Comparison of ENCODE assay signal across 22 cellular contexts in genomic region chr16:19843371-19843770, GRCh38. TPM values are rescaled to one million over a fixed set of nuclear protein-coding genes. Genes with fewer than 3 reads are reported as not detected.
A peak's percentile ranks its signal among the peaks of the same experiment; 100 is the strongest.
DNase-seq lines count a peak whose midpoint lies in the region; ATAC-seq and TF ChIP-seq lines count a peak whose summit lies in the region.
"Had no signal": no experiment of that assay in that cellular context is flagged by ENCODE, and none has a peak within 500 bp of the region (broad histone marks: within the 10 kb centered on the region; RNA-seq: fewer than 3 reads in every experiment).

No MANE protein-coding gene starts in this region.

- no peaks in the 10 kb centered on the region for H3K4me1 Mint-ChIP-seq in CD8-positive, alpha-beta memory T cell
- H3K4me1 Mint-ChIP-seq in activated CD4-positive, alpha-beta memory T cell treated with anti-CD3 and anti-CD28 coated beads, Interleukin-2, amount 10 ng/mL, durations not matched to agents 7 days and 5 days = no peaks in the 10 kb centered on the region
- no peaks in the 10 kb centered on the region for H3K4me1 Mint-ChIP-seq in activated CD4-positive, alpha-beta T cell treated with anti-CD3 and anti-CD28 coated beads for 36 hours
- H3K4me1 Mint-ChIP-seq: activated naive CD8-positive, alpha-beta T cell treated with anti-CD3 and anti-CD28 coated beads, Interleukin-2, amount 50 U/mL, for 24 hours; central memory CD8-positive, alpha-beta T cell; stimulated activated naive CD8-positive, alpha-beta T cell treated with anti-CD3 and anti-CD28 coated beads, Interleukin-15, amount 100 ng/mL, for 72 hours had no signal

- CTCF ChIA-PET in CD8-positive, alpha-beta memory T cell (lab: Charles Lee) = no interaction called here
- CTCF ChIA-PET in activated CD4-positive, alpha-beta memory T cell treated with anti-CD3 and anti-CD28 coated beads, Interleukin-2, amount 10 ng/mL, durations not matched to agents 7 days and 5 days (lab: Charles Lee) = no interaction called here
- CTCF ChIA-PET in activated CD4-positive, alpha-beta T cell treated with anti-CD3 and anti-CD28 coated beads for 36 hours (lab: Charles Lee) = no interaction called here

- no peaks in the 10 kb centered on the region for H3K4me1 ChIP-seq in CD8-positive, alpha-beta memory T cell (ENCODE audit: insufficient read depth, low read length)

- POLR2A ChIA-PET in CD8-positive, alpha-beta memory T cell (lab: Charles Lee) = no interaction called here
- POLR2A ChIA-PET in activated CD4-positive, alpha-beta memory T cell treated with anti-CD3 and anti-CD28 coated beads, Interleukin-2, amount 10 ng/mL, durations not matched to agents 7 days and 5 days (lab: Charles Lee) = no interaction called here
- POLR2A ChIA-PET in activated CD4-positive, alpha-beta T cell treated with anti-CD3 and anti-CD28 coated beads for 36 hours (lab: Charles Lee) = no interaction called here

- no peaks in the 10 kb centered on the region for H3K9me3 ChIP-seq in CD8-positive, alpha-beta memory T cell (ENCODE audit: low read length)
- H3K9me3 ChIP-seq: A549, BLaER1, neutrophil, SK-N-SH had no signal

- H3K27me3 ChIP-seq in CD8-positive, alpha-beta memory T cell (ENCODE audit: insufficient read depth, low read length, poor library complexity, severe bottlenecking) = no peaks in the 10 kb centered on the region
- H3K27me3 ChIP-seq: BLaER1, neutrophil had no signal

- H3K9me3 Mint-ChIP-seq in CD8-positive, alpha-beta memory T cell = no peaks in the 10 kb centered on the region
- H3K9me3 Mint-ChIP-seq in activated CD4-positive, alpha-beta memory T cell treated with anti-CD3 and anti-CD28 coated beads, Interleukin-2, amount 10 ng/mL, durations not matched to agents 7 days and 5 days = no peaks in the 10 kb centered on the region
- H3K9me3 Mint-ChIP-seq in activated CD4-positive, alpha-beta T cell treated with anti-CD3 and anti-CD28 coated beads for 36 hours (ENCODE audit: low read depth) = no peaks in the 10 kb centered on the region
- H3K9me3 Mint-ChIP-seq: activated naive CD8-positive, alpha-beta T cell treated with anti-CD3 and anti-CD28 coated beads, Interleukin-2, amount 50 U/mL, for 24 hours; central memory CD8-positive, alpha-beta T cell; stimulated activated naive CD8-positive, alpha-beta T cell treated with anti-CD3 and anti-CD28 coated beads, Interleukin-15, amount 100 ng/mL, for 72 hours; type B pancreatic cell had no signal

- ATAC-seq in GM18858 (IDR thresholded peaks at IDR 0.05; ENCODE audit: unreplicated experiment) = no peak
- ATAC-seq in activated CD4-positive, alpha-beta T cell treated with anti-CD3 and anti-CD28 coated beads for 36 hours = no peak
- ATAC-seq: A549; activated naive CD8-positive, alpha-beta T cell treated with anti-CD3 and anti-CD28 coated beads, Interleukin-2, amount 50 U/mL, for 24 hours; HepG2; left cardiac atrium; stimulated activated naive CD8-positive, alpha-beta T cell treated with anti-CD3 and anti-CD28 coated beads, Interleukin-15, amount 100 ng/mL, for 72 hours had no signal

- DNase-seq in CD8-positive, alpha-beta memory T cell = no peak
- DNase-seq in NCI-H82 (lab: John Stamatoyannopoulos, UW) (peak; percentile 49), astrocyte of the spinal cord (ENCODE audit: low read depth, low spot score) (peak; percentile 15), kidney glomerular epithelial cell (lab: John Stamatoyannopoulos, UW) (peak; percentile 10), substantia nigra (lab: John Stamatoyannopoulos, UW) (no peak)
- DNase-seq in activated CD4-positive, alpha-beta memory T cell treated with anti-CD3 and anti-CD28 coated beads, Interleukin-2, amount 10 ng/mL, durations not matched to agents 7 days and 5 days = no peak
- no peak for DNase-seq in activated CD4-positive, alpha-beta T cell treated with anti-CD3 and anti-CD28 coated beads for 36 hours
- DNase-seq: activated CD4-positive, alpha-beta T cell treated with anti-CD3 and anti-CD28 coated beads for 48 hours; activated naive CD8-positive, alpha-beta T cell treated with anti-CD3 and anti-CD28 coated beads, Interleukin-2, amount 50 U/mL, for 24 hours; GOT3; left cardiac atrium; NCI-H2029; NCI-H524 treated with DMSO at 0.1 percent for 48 hours; SK-N-SH; stimulated activated naive CD8-positive, alpha-beta T cell treated with anti-CD3 and anti-CD28 coated beads, Interleukin-15, amount 100 ng/mL, for 72 hours had no signal

- intact Hi-C loops in activated CD4-positive, alpha-beta T cell treated with anti-CD3 and anti-CD28 coated beads for 36 hours (cut with DNase I, micrococcal nuclease) = no loop called here

- no peaks in the 10 kb centered on the region for H3K36me3 ChIP-seq in CD8-positive, alpha-beta memory T cell (ENCODE audit: insufficient read depth, low read length)
- H3K36me3 ChIP-seq: BLaER1, neutrophil had no signal

- H3K36me3 Mint-ChIP-seq in CD8-positive, alpha-beta memory T cell = no peaks in the 10 kb centered on the region
- H3K36me3 Mint-ChIP-seq in activated CD4-positive, alpha-beta memory T cell treated with anti-CD3 and anti-CD28 coated beads, Interleukin-2, amount 10 ng/mL, durations not matched to agents 7 days and 5 days (ENCODE audit: low read depth) = no peaks in the 10 kb centered on the region
- no peaks in the 10 kb centered on the region for H3K36me3 Mint-ChIP-seq in activated CD4-positive, alpha-beta T cell treated with anti-CD3 and anti-CD28 coated beads for 36 hours (ENCODE audit: low read depth)

- peak overlapping the region; percentile 27 for H3K27ac ChIP-seq in CD8-positive, alpha-beta memory T cell (ENCODE audit: low read depth, low read length)
- H3K27ac ChIP-seq in substantia nigra (ENCODE audit: low read depth, low read length, poor library complexity, severe bottlenecking) = no peak overlapping the region
- H3K27ac ChIP-seq: A549, BLaER1, neutrophil had no signal

- H3K27me3 Mint-ChIP-seq in CD8-positive, alpha-beta memory T cell = peaks cover 3 to 5% of the 10 kb centered on the region in 2 donors
- peaks cover 2% of the 10 kb centered on the region for H3K27me3 Mint-ChIP-seq in activated CD4-positive, alpha-beta memory T cell treated with anti-CD3 and anti-CD28 coated beads, Interleukin-2, amount 10 ng/mL, durations not matched to agents 7 days and 5 days
- no peaks in the 10 kb centered on the region for H3K27me3 Mint-ChIP-seq in activated CD4-positive, alpha-beta T cell treated with anti-CD3 and anti-CD28 coated beads for 36 hours
- H3K27me3 Mint-ChIP-seq: activated naive CD8-positive, alpha-beta T cell treated with anti-CD3 and anti-CD28 coated beads, Interleukin-2, amount 50 U/mL, for 24 hours; central memory CD8-positive, alpha-beta T cell; type B pancreatic cell had no signal

- in situ Hi-C loops in astrocyte of the spinal cord (cut with HindIII; ENCODE audit: low sequenced_read_pairs) = no loop called here

- no peak overlapping the region for H3K4me3 ChIP-seq in CD8-positive, alpha-beta memory T cell (ENCODE audit: low read length)
- H3K4me3 ChIP-seq in astrocyte of the spinal cord (ENCODE audit: low read depth, low read length) = no peak overlapping the region
- H3K4me3 ChIP-seq: A549, BLaER1 had no signal

- TF ChIP-seq CTCF in astrocyte of the spinal cord (IDR thresholded peaks at IDR 0.05; ENCODE audit: low read depth, low read length) = no peak

- no peak overlapping the region for H3K4me3 Mint-ChIP-seq in CD8-positive, alpha-beta memory T cell
- H3K4me3 Mint-ChIP-seq in activated CD4-positive, alpha-beta memory T cell treated with anti-CD3 and anti-CD28 coated beads, Interleukin-2, amount 10 ng/mL, durations not matched to agents 7 days and 5 days = no peak overlapping the region
- no peak overlapping the region for H3K4me3 Mint-ChIP-seq in activated CD4-positive, alpha-beta T cell treated with anti-CD3 and anti-CD28 coated beads for 36 hours
- H3K4me3 Mint-ChIP-seq: activated naive CD8-positive, alpha-beta T cell treated with anti-CD3 and anti-CD28 coated beads, Interleukin-2, amount 50 U/mL, for 24 hours; central memory CD8-positive, alpha-beta T cell; stimulated activated naive CD8-positive, alpha-beta T cell treated with anti-CD3 and anti-CD28 coated beads, Interleukin-15, amount 100 ng/mL, for 72 hours; type B pancreatic cell had no signal

- H3K27ac Mint-ChIP-seq in CD8-positive, alpha-beta memory T cell = no peak overlapping the region
- H3K27ac Mint-ChIP-seq in activated CD4-positive, alpha-beta memory T cell treated with anti-CD3 and anti-CD28 coated beads, Interleukin-2, amount 10 ng/mL, durations not matched to agents 7 days and 5 days = no peak overlapping the region
- no peak overlapping the region for H3K27ac Mint-ChIP-seq in activated CD4-positive, alpha-beta T cell treated with anti-CD3 and anti-CD28 coated beads for 36 hours
- H3K27ac Mint-ChIP-seq: activated naive CD8-positive, alpha-beta T cell treated with anti-CD3 and anti-CD28 coated beads, Interleukin-2, amount 50 U/mL, for 24 hours; stimulated activated naive CD8-positive, alpha-beta T cell treated with anti-CD3 and anti-CD28 coated beads, Interleukin-15, amount 100 ng/mL, for 72 hours; type B pancreatic cell had no signal

RNA-seq across cellular contexts. Expression of gene GPRC5B, which starts 41.3 kb away (rescaled TPM):
- total RNA-seq in CD8-positive, alpha-beta memory T cell = under 1 TPM in 1 of 2 experiments, not detected in 1; 0.11 TPM
- polyA plus RNA-seq in CD8-positive, alpha-beta memory T cell = 0.29 TPM
- under 1 TPM in 1 of 2 experiments, not detected in 1; 0.18 TPM for total RNA-seq in activated CD4-positive, alpha-beta memory T cell treated with anti-CD3 and anti-CD28 coated beads, Interleukin-2, amount 10 ng/mL, durations not matched to agents 7 days and 5 days
- total RNA-seq in activated CD4-positive, alpha-beta T cell treated with anti-CD3 and anti-CD28 coated beads for 36 hours = under 1 TPM; 0.11 to 0.30 TPM

Comparison
In these comparisons a context has a peak if more than half of its experiments do, and no peak if none do; other contexts are left out.
1. DNase-seq: peak in NCI-H82 (single experiment), astrocyte of the spinal cord (single experiment) and kidney glomerular epithelial cell (single experiment); none in CD8-positive, alpha-beta memory T cell (0 of 5), substantia nigra (0 of 49), activated CD4-positive, alpha-beta memory T cell treated with anti-CD3 and anti-CD28 coated beads, Interleukin-2, amount 10 ng/mL, durations not matched to agents 7 days and 5 days (single experiment) and activated CD4-positive, alpha-beta T cell treated with anti-CD3 and anti-CD28 coated beads for 36 hours (single experiment).